In the genomic region with DNA sequence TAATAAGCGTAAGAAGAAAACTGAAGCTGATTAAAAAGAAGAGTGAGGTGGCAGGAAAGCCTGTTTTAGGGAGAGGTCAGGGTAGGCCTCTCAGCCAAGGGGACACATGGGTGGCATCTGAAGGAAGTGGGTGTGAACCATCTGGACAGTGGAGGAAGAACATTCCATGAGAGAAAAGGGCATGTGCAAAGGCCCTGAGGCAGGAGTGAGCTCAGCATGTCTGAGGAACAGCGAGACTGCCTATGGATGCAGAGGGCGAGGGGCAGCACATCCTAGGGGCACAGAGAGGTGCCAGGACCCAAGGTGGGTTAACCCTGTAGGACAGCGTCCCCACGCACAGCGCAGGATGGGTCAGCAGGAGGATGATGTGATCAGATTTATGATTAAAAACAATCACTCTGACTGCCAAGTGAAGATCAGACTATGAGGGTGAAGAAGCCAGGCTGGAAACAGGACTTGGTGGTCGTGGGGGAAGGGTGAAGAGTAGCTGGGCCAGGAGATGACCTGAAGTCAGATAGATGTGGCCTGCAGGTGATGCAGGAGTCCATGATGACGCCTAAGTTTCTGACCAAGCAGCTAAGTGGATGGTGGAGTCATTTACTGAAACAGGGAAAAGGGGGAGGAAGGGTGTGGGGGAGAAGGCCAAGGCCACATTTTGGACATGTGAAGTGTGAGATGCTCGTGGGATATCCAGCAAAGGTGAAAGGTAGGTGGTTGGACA, we compare ENCODE assay signal across 2 cellular contexts.
TF ChIP-seq lines count a peak whose summit lies in the region.

No MANE protein-coding gene starts in this region.

TF ChIP-seq in SK-N-SH treated with all-trans-retinoic acid at 6 μM for 48 hours, 23 proteins besides CTCF, POLR2A, EP300 and RAD21 (continued from another document):
- TF ChIP-seq, protein P1, sequence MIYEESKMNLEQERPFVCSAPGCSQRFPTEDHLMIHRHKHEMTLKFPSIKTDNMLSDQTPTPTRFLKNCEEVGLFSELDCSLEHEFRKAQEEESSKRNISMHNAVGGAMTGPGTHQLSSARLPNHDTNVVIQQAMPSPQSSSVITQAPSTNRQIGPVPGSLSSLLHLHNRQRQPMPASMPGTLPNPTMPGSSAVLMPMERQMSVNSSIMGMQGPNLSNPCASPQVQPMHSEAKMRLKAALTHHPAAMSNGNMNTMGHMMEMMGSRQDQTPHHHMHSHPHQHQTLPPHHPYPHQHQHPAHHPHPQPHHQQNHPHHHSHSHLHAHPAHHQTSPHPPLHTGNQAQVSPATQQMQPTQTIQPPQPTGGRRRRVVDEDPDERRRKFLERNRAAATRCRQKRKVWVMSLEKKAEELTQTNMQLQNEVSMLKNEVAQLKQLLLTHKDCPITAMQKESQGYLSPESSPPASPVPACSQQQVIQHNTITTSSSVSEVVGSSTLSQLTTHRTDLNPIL (CRISPR knock-in tag; IDR thresholded peaks at IDR 0.05; ENCODE audit: low read depth), result no peak
- TF ChIP-seq, protein P2, sequence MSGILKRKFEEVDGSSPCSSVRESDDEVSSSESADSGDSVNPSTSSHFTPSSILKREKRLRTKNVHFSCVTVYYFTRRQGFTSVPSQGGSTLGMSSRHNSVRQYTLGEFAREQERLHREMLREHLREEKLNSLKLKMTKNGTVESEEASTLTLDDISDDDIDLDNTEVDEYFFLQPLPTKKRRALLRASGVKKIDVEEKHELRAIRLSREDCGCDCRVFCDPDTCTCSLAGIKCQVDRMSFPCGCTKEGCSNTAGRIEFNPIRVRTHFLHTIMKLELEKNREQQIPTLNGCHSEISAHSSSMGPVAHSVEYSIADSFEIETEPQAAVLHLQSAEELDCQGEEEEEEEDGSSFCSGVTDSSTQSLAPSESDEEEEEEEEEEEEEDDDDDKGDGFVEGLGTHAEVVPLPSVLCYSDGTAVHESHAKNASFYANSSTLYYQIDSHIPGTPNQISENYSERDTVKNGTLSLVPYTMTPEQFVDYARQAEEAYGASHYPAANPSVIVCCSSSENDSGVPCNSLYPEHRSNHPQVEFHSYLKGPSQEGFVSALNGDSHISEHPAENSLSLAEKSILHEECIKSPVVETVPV (CRISPR knock-in tag; IDR thresholded peaks at IDR 0.05), result no peak
- TF ChIP-seq, protein P3, sequence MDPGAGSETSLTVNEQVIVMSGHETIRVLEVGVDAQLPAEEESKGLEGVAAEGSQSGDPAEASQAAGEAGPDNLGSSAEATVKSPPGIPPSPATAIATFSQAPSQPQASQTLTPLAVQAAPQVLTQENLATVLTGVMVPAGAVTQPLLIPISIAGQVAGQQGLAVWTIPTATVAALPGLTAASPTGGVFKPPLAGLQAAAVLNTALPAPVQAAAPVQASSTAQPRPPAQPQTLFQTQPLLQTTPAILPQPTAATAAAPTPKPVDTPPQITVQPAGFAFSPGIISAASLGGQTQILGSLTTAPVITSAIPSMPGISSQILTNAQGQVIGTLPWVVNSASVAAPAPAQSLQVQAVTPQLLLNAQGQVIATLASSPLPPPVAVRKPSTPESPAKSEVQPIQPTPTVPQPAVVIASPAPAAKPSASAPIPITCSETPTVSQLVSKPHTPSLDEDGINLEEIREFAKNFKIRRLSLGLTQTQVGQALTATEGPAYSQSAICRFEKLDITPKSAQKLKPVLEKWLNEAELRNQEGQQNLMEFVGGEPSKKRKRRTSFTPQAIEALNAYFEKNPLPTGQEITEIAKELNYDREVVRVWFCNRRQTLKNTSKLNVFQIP (CRISPR knock-in tag; IDR thresholded peaks at IDR 0.05; ENCODE audit: borderline replicate concordance, low read depth), result no peak
- TF ChIP-seq ARNTL (CRISPR knock-in tag; IDR thresholded peaks at IDR 0.05; ENCODE audit: borderline replicate concordance, low read depth) (no peak), OSR1 (CRISPR knock-in tag; IDR thresholded peaks at IDR 0.05) (no peak), SNAI2 (CRISPR knock-in tag; IDR thresholded peaks at IDR 0.05) (no peak), ZFP3 (CRISPR knock-in tag; IDR thresholded peaks at IDR 0.05) (no peak), TOX (CRISPR knock-in tag; IDR thresholded peaks at IDR 0.05; ENCODE audit: borderline replicate concordance) (no peak), CSDC2 (CRISPR knock-in tag; IDR thresholded peaks at IDR 0.05) (no peak), BACH2 (CRISPR knock-in tag; IDR thresholded peaks at IDR 0.05; ENCODE audit: borderline replicate concordance) (no peak)
- TF ChIP-seq, protein P4, sequence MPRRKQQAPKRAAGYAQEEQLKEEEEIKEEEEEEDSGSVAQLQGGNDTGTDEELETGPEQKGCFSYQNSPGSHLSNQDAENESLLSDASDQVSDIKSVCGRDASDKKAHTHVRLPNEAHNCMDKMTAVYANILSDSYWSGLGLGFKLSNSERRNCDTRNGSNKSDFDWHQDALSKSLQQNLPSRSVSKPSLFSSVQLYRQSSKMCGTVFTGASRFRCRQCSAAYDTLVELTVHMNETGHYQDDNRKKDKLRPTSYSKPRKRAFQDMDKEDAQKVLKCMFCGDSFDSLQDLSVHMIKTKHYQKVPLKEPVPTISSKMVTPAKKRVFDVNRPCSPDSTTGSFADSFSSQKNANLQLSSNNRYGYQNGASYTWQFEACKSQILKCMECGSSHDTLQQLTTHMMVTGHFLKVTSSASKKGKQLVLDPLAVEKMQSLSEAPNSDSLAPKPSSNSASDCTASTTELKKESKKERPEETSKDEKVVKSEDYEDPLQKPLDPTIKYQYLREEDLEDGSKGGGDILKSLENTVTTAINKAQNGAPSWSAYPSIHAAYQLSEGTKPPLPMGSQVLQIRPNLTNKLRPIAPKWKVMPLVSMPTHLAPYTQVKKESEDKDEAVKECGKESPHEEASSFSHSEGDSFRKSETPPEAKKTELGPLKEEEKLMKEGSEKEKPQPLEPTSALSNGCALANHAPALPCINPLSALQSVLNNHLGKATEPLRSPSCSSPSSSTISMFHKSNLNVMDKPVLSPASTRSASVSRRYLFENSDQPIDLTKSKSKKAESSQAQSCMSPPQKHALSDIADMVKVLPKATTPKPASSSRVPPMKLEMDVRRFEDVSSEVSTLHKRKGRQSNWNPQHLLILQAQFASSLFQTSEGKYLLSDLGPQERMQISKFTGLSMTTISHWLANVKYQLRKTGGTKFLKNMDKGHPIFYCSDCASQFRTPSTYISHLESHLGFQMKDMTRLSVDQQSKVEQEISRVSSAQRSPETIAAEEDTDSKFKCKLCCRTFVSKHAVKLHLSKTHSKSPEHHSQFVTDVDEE (CRISPR knock-in tag; IDR thresholded peaks at IDR 0.05), result no peak
TF ChIP-seq in SK-N-SH treated with all-trans-retinoic acid at 6 μM for 48 hours: peak in this region for 0.

TF ChIP-seq in SK-N-SH, 30 proteins besides CTCF, POLR2A, EP300 and RAD21 (continued from another document):
- TF ChIP-seq, protein P5, sequence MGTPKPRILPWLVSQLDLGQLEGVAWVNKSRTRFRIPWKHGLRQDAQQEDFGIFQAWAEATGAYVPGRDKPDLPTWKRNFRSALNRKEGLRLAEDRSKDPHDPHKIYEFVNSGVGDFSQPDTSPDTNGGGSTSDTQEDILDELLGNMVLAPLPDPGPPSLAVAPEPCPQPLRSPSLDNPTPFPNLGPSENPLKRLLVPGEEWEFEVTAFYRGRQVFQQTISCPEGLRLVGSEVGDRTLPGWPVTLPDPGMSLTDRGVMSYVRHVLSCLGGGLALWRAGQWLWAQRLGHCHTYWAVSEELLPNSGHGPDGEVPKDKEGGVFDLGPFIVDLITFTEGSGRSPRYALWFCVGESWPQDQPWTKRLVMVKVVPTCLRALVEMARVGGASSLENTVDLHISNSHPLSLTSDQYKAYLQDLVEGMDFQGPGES (IDR thresholded peaks at IDR 0.05; ENCODE audit: low read depth, low read length), result no peak
- no peak for TF ChIP-seq CHD2 (IDR thresholded peaks at IDR 0.05; ENCODE audit: low read length, partially characterized antibody)
- no peak for TF ChIP-seq RXRA (IDR thresholded peaks at IDR 0.05; ENCODE audit: borderline replicate concordance, low read depth)
- TF ChIP-seq, protein P6, sequence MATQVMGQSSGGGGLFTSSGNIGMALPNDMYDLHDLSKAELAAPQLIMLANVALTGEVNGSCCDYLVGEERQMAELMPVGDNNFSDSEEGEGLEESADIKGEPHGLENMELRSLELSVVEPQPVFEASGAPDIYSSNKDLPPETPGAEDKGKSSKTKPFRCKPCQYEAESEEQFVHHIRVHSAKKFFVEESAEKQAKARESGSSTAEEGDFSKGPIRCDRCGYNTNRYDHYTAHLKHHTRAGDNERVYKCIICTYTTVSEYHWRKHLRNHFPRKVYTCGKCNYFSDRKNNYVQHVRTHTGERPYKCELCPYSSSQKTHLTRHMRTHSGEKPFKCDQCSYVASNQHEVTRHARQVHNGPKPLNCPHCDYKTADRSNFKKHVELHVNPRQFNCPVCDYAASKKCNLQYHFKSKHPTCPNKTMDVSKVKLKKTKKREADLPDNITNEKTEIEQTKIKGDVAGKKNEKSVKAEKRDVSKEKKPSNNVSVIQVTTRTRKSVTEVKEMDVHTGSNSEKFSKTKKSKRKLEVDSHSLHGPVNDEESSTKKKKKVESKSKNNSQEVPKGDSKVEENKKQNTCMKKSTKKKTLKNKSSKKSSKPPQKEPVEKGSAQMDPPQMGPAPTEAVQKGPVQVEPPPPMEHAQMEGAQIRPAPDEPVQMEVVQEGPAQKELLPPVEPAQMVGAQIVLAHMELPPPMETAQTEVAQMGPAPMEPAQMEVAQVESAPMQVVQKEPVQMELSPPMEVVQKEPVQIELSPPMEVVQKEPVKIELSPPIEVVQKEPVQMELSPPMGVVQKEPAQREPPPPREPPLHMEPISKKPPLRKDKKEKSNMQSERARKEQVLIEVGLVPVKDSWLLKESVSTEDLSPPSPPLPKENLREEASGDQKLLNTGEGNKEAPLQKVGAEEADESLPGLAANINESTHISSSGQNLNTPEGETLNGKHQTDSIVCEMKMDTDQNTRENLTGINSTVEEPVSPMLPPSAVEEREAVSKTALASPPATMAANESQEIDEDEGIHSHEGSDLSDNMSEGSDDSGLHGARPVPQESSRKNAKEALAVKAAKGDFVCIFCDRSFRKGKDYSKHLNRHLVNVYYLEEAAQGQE (IDR thresholded peaks at IDR 0.05; ENCODE audit: low read depth, low read length), result no peak
